In the genomic region with DNA sequence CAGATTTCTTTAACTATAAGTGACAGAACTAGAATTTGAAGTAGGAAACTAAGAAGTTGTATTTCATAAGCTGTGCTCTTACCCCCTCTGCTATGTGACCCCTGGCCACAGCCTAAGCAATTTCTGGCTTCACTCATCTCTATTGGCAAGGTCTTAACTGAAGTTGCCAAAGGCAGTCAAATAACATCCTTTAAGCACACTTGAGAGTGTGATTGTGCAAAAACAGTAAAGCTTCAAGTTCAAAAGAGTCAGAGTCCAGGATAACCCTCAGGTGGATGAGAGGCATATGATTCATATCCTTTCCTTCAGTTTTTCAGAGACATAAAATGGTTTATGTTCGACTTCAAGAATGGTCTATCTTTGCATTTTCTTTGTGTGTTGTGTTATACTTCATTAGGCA, we compare ENCODE assay signal across 19 cellular contexts. TPM values are rescaled to one million over a fixed set of nuclear protein-coding genes. Genes with fewer than 3 reads are reported as not detected.
DNase-seq lines count a peak whose midpoint lies in the region; ATAC-seq and TF ChIP-seq lines count a peak whose summit lies in the region.
"Had no signal": no experiment of that assay in that cellular context is flagged by ENCODE, and none has a peak within 500 bp of the region (broad histone marks: within the 10 kb centered on the region; RNA-seq: fewer than 3 reads in every experiment).

No MANE protein-coding gene starts in this region.

- H3F3A ChIP-seq in PC-3 (ENCODE audit: low read length, unreplicated experiment): no peaks in the 10 kb centered on the region

- no peak overlapping the region for H3K4me3 Mint-ChIP-seq in progenitor cell of endocrine pancreas (ENCODE audit: low read depth)
- H3K4me3 Mint-ChIP-seq in naive thymus-derived CD4-positive, alpha-beta T cell: no peak overlapping the region
- H3K4me3 Mint-ChIP-seq: activated naive CD8-positive, alpha-beta T cell; neural crest cell had no signal

- H3K4me1 Mint-ChIP-seq in progenitor cell of endocrine pancreas (ENCODE audit: low read depth): peaks cover 23% of the 10 kb centered on the region
- no peaks in the 10 kb centered on the region for H3K4me1 Mint-ChIP-seq in naive thymus-derived CD4-positive, alpha-beta T cell

- H3K36me3 Mint-ChIP-seq in progenitor cell of endocrine pancreas (ENCODE audit: insufficient read depth): no peaks in the 10 kb centered on the region
- H3K36me3 Mint-ChIP-seq in naive thymus-derived CD4-positive, alpha-beta T cell: peaks cover 0 to 3% (median 0%) of the 10 kb centered on the region in 5 donors
- H3K36me3 Mint-ChIP-seq: activated naive CD8-positive, alpha-beta T cell had no signal

- DNase-seq in Daoy (ENCODE audit: low read depth): peak; percentile 32
- peak; percentile 86 for DNase-seq in PC-3
- DNase-seq in epithelial cell of prostate (ENCODE audit: low read depth, low spot score): peak; percentile 10
- DNase-seq in progenitor cell of endocrine pancreas (ENCODE audit: low spot score, unreplicated experiment): no peak
- DNase-seq in NCI-H524 (lab: John Stamatoyannopoulos, UW): no peak
- DNase-seq in naive thymus-derived CD4-positive, alpha-beta T cell: no peak
- DNase-seq in testis: no peak
- DNase-seq: activated CD4-positive, alpha-beta T cell treated with anti-CD3 and anti-CD28 coated beads, Interleukin-2, amount 50 U/mL, for 1 hour; activated T-cell treated with anti-CD3 and anti-CD28 coated beads, Interleukin-2, amount 50 U/mL, for 1 hour; central memory CD4-positive, alpha-beta T cell; COR-L47; NCI-H1694 treated with DMSO at 0.1 percent for 48 hours; NCI-H526; stimulated activated CD4-positive, alpha-beta T cell treated with anti-CD3 and anti-CD28 coated beads, Interleukin-1b, Interleukin-23, amount 100 ng/mL, for 48 hours had no signal

- POLR2A ChIA-PET in PC-3 (lab: Charles Lee; ENCODE audit: unreplicated experiment): interaction anchor here (0.6 kb wide), 1 partner anchor 464 kb away, joined by 4 read pairs; a partner anchor contains a TSS
- POLR2A ChIA-PET in naive thymus-derived CD4-positive, alpha-beta T cell (lab: Charles Lee): no interaction called here

- H2AFZ ChIP-seq in PC-3 (ENCODE audit: low read length): no peak overlapping the region

- no peak for TF ChIP-seq CTCF in PC-3 (conservative IDR thresholded peaks at IDR 0.05; ENCODE audit: low read depth, low read length)
- TF ChIP-seq CTCF in progenitor cell of endocrine pancreas (IDR thresholded peaks at IDR 0.05; ENCODE audit: unreplicated experiment): no peak
- TF ChIP-seq CTCF in testis (IDR thresholded peaks at IDR 0.05): no peak

- intact Hi-C loops in PC-3 (cut with micrococcal nuclease): no loop called here
- intact Hi-C loops in naive thymus-derived CD4-positive, alpha-beta T cell (cut with micrococcal nuclease): no loop called here
- intact Hi-C loops in testis (cut with DNase I; ENCODE audit: low total_unique reads): no loop called here

- no peak for TF ChIP-seq POLR2A in testis (IDR thresholded peaks at IDR 0.05)

- H3K9ac ChIP-seq in PC-3 (ENCODE audit: low read length): no peak overlapping the region

- no peaks in the 10 kb centered on the region for H3K9me3 Mint-ChIP-seq in progenitor cell of endocrine pancreas (ENCODE audit: low read depth)
- H3K9me3 Mint-ChIP-seq in naive thymus-derived CD4-positive, alpha-beta T cell: no peaks in the 10 kb centered on the region
- H3K9me3 Mint-ChIP-seq: neural crest cell had no signal

- peak overlapping the region; percentile 30; the same call in 1 of the 2 replicates for H3K4me2 ChIP-seq in PC-3 (ENCODE audit: low read length)

- peak overlapping the region; percentile 22 for H3K27ac Mint-ChIP-seq in progenitor cell of endocrine pancreas
- H3K27ac Mint-ChIP-seq in naive thymus-derived CD4-positive, alpha-beta T cell: no peak overlapping the region
- H3K27ac Mint-ChIP-seq: activated naive CD8-positive, alpha-beta T cell had no signal

- no peaks in the 10 kb centered on the region for H4K20me1 ChIP-seq in PC-3 (ENCODE audit: low read length)

- H3K36me3 ChIP-seq in PC-3 (ENCODE audit: low read depth, low read length) (no peaks in the 10 kb centered on the region), testis (ENCODE audit: low read depth, missing control alignments) (no peaks in the 10 kb centered on the region)
- H3K36me3 ChIP-seq in naive thymus-derived CD4-positive, alpha-beta T cell (ENCODE audit: control insufficient read depth in 2 of 3, insufficient read depth in 3 of 3, low read length in 3 of 3): no peaks in the 10 kb centered on the region
- H3K36me3 ChIP-seq: HAP-1 had no signal

- H3K27me3 ChIP-seq in PC-3 (ENCODE audit: low read length) (no peaks in the 10 kb centered on the region), testis (no peaks in the 10 kb centered on the region)
- H3K27me3 ChIP-seq in naive thymus-derived CD4-positive, alpha-beta T cell (ENCODE audit: control insufficient read depth in 2 of 2, insufficient read depth in 2 of 2, low read length in 2 of 2): no peaks in the 10 kb centered on the region

- peak overlapping the region; percentile 16; the same call in 1 of the 2 replicates for H3K27ac ChIP-seq in PC-3 (ENCODE audit: low read length)
- H3K27ac ChIP-seq in epithelial cell of prostate: peak overlapping the region; percentile 64
- H3K27ac ChIP-seq in naive thymus-derived CD4-positive, alpha-beta T cell (ENCODE audit: low read depth, low read length): no peak overlapping the region
- H3K27ac ChIP-seq in testis: no peak overlapping the region

- no peaks in the 10 kb centered on the region for H3K27me3 Mint-ChIP-seq in progenitor cell of endocrine pancreas
- H3K27me3 Mint-ChIP-seq in naive thymus-derived CD4-positive, alpha-beta T cell: peaks cover 0 to 9% (median 4%) of the 10 kb centered on the region in 5 donors

- ATAC-seq in PC-3: peak; percentile 93
- no peak for ATAC-seq in GM21619 (IDR thresholded peaks at IDR 0.05; ENCODE audit: unreplicated experiment)
- ATAC-seq in naive thymus-derived CD4-positive, alpha-beta T cell: no peak
- ATAC-seq: SK-N-SH treated with all-trans-retinoic acid at 6 μM for 48 hours had no signal

- H3K4me1 ChIP-seq in PC-3 (ENCODE audit: insufficient read depth, low read length) (peaks cover 15% of the 10 kb centered on the region), testis (no peaks in the 10 kb centered on the region)
- no peaks in the 10 kb centered on the region for H3K4me1 ChIP-seq in naive thymus-derived CD4-positive, alpha-beta T cell (ENCODE audit: control insufficient read depth in 2 of 2, insufficient read depth in 2 of 2, low read length in 2 of 2)
- H3K4me1 ChIP-seq: HAP-1 had no signal

- H3K9me2 ChIP-seq in PC-3 (replicated peaks; ENCODE audit: low read length): no peaks in the 10 kb centered on the region

- no peaks in the 10 kb centered on the region for H3K79me2 ChIP-seq in PC-3 (ENCODE audit: low read length)

- no TSS peak for BruUV-seq in PC-3 (replicated peaks; lab: Mats Ljungman, UMichigan)

- H3K9me3 ChIP-seq in PC-3 (ENCODE audit: low read length) (no peaks in the 10 kb centered on the region), testis (no peaks in the 10 kb centered on the region)
- no peaks in the 10 kb centered on the region for H3K9me3 ChIP-seq in naive thymus-derived CD4-positive, alpha-beta T cell (ENCODE audit: control insufficient read depth in 2 of 3, low read length in 3 of 3)
- H3K9me3 ChIP-seq: HAP-1 had no signal

- H3K4me3 ChIP-seq in PC-3 (ENCODE audit: low read length): no peak overlapping the region
- no peak overlapping the region for H3K4me3 ChIP-seq in naive thymus-derived CD4-positive, alpha-beta T cell (ENCODE audit: low read length)
- no peak overlapping the region for H3K4me3 ChIP-seq in testis
- H3K4me3 ChIP-seq: HAP-1 had no signal

- CTCF ChIA-PET in PC-3 (lab: Charles Lee): no interaction called here
- CTCF ChIA-PET in naive thymus-derived CD4-positive, alpha-beta T cell (lab: Charles Lee): no interaction called here

- WGBS in testis, 2 donors: 60 to 73% methylated on average over 1 of the region's 1 CpG

RNA-seq across cellular contexts. Expression of a gene that starts 45.2 kb away (rescaled TPM):
- total RNA-seq in Daoy (2014; rRNA removed; shearing (Covaris generic)): 3.3 and 3.8 TPM in 2 replicates
- total RNA-seq in PC-3 (2014; rRNA removed) (2.0 and 8.4 TPM in 2 replicates), progenitor cell of endocrine pancreas (40.4 and 41.3 TPM in 2 replicates), testis (10 to 100 TPM; 12.0 to 12.9 TPM)
- total RNA-seq in naive thymus-derived CD4-positive, alpha-beta T cell: 1 to 10 TPM in 4 of 5 experiments, under 1 TPM in 1; 0.34 to 6.5 (median 3.7) TPM
- polyA plus RNA-seq in naive thymus-derived CD4-positive, alpha-beta T cell: under 1 TPM; 0.25 to 0.58 TPM
- polyA plus RNA-seq in testis (ENCODE audit: insufficient read depth, low read depth, low replicate concordance): 14.0 TPM

Comparison
In these comparisons a context has a peak if more than half of its experiments do, and no peak if none do; other contexts are left out.
1. DNase-seq: peak in Daoy (single experiment), PC-3 (single experiment) and epithelial cell of prostate (single experiment); none in progenitor cell of endocrine pancreas (single experiment), NCI-H524 (0 of 2), naive thymus-derived CD4-positive, alpha-beta T cell (0 of 9) and testis (single experiment).
2. H3K27ac ChIP-seq: peak in PC-3 (single experiment) and epithelial cell of prostate (single experiment); none in naive thymus-derived CD4-positive, alpha-beta T cell (single experiment) and testis (0 of 2).